Comparison of ENCODE assay signal across 10 cellular contexts in the genomic region with DNA sequence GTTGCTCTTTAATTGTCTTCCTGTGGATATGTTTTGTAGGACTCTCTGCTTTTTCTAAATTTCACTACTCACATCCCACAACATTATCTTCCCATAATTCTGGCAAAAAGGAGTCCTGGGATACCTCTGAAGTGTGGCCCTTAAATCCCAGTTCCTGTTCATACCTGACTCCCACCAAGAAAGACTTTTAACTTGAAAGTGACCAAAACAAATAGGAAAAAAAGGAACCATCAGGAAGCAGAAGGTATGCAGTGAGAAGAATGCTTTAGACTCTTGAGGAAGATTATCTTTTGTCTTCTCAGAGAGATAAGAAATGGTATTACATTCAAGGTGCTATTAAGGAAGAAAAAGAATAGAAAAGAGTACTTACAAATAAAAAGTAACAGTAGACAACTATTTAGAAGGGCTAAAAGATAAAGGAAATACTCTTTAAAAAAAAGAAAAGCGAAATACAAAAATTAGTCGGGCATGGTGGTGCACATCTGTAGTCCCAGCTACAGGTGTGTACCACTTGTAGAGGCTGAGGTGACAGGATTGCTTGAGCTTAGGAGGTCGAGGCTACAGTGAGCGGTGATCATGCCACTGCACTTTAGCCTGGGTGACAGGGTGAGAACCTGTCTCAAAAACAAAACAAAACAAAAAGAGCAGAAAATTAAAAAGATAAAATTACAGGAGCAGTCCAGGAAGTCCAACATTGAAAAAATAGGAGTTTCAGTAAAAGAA.
"Had no signal": no experiment of that assay in that cellular context is flagged by ENCODE, and none has a peak within 500 bp of the region (broad histone marks: within the 10 kb centered on the region; RNA-seq: fewer than 3 reads in every experiment).

No MANE protein-coding gene starts in this region.

- H3K9me3 ChIP-seq: thoracic aorta had no signal

- ATAC-seq: naive thymus-derived CD8-positive, alpha-beta T cell; stimulated activated naive CD8-positive, alpha-beta T cell treated with anti-CD3 and anti-CD28 coated beads, Interleukin-15, Interleukin-2, amounts not matched to agents 100 U/mL and 50 U/mL, for 24 hours had no signal

- H3K4me3 Mint-ChIP-seq: activated naive CD4-positive, alpha-beta T cell treated with anti-CD3 and anti-CD28 coated beads, Interleukin-2, amount 10 ng/mL, durations not matched to agents 7 days and 5 days; naive thymus-derived CD8-positive, alpha-beta T cell had no signal

- H3K27ac Mint-ChIP-seq: activated naive CD4-positive, alpha-beta T cell treated with anti-CD3 and anti-CD28 coated beads, Interleukin-2, amount 10 ng/mL, durations not matched to agents 7 days and 5 days had no signal

- H3K4me1 Mint-ChIP-seq: activated naive CD4-positive, alpha-beta T cell treated with anti-CD3 and anti-CD28 coated beads, Interleukin-2, amount 10 ng/mL, durations not matched to agents 7 days and 5 days had no signal

- H3K27me3 Mint-ChIP-seq: activated naive CD4-positive, alpha-beta T cell treated with anti-CD3 and anti-CD28 coated beads, Interleukin-2, amount 10 ng/mL, durations not matched to agents 7 days and 5 days; naive thymus-derived CD8-positive, alpha-beta T cell had no signal

- H3K4me3 ChIP-seq: SK-N-MC, thoracic aorta had no signal

- DNase-seq: activated CD4-positive, CD25-positive, alpha-beta regulatory T cell; activated naive CD4-positive, alpha-beta T cell treated with anti-CD3 and anti-CD28 coated beads, Interleukin-2, amount 10 ng/mL, durations not matched to agents 7 days and 5 days; central memory CD4-positive, alpha-beta T cell; hypothalamus; kidney glomerular epithelial cell; naive thymus-derived CD8-positive, alpha-beta T cell; stimulated activated CD4-positive, alpha-beta T cell treated with anti-CD3 and anti-CD28 coated beads, Interleukin-12 subunit alpha, Interleukin-12 subunit beta, amount 100 ng/mL, for 4 hours; stimulated activated naive CD8-positive, alpha-beta T cell treated with anti-CD3 and anti-CD28 coated beads, Interleukin-15, Interleukin-2, amounts not matched to agents 100 U/mL and 50 U/mL, for 24 hours had no signal

- H3K27ac ChIP-seq: SK-N-MC, thoracic aorta had no signal

- H3K36me3 ChIP-seq: thoracic aorta had no signal

- H3K9me3 Mint-ChIP-seq: activated naive CD4-positive, alpha-beta T cell treated with anti-CD3 and anti-CD28 coated beads, Interleukin-2, amount 10 ng/mL, durations not matched to agents 7 days and 5 days; naive thymus-derived CD8-positive, alpha-beta T cell had no signal
